ENCODE assay signal across 25 cellular contexts in the genomic region with DNA sequence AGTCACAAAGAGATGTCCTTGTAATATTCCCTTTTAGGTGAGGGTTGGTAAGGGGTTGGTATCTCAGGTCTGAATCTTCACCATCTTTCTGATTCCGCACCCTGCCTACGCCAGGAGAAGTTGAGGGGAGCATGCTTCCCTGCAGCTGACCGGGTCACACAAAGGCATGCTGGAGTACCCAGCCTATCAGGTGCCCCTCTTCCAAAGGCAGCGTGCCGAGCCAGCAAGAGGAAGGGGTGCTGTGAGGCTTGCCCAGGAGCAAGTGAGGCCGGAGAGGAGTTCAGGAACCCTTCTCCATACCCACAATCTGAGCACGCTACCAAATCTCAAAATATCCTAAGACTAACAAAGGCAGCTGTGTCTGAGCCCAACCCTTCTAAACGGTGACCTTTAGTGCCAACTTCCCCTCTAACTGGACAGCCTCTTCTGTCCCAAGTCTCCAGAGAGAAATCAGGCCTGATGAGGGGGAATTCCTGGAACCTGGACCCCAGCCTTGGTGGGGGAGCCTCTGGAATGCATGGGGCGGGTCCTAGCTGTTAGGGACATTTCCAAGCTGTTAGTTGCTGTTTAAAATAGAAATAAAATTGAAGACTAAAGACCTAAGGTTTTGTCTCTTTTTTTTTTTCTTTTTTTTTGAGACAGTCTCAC. TPM values are rescaled to one million over a fixed set of nuclear protein-coding genes. Genes with fewer than 3 reads are reported as not detected.
DNase-seq lines count a peak whose midpoint lies in the region; ATAC-seq, FAIRE-seq and TF ChIP-seq lines count a peak whose summit lies in the region.
"Had no signal": no experiment of that assay in that cellular context is flagged by ENCODE, and none has a peak within 500 bp of the region (broad histone marks: within the 10 kb centered on the region; RNA-seq: fewer than 3 reads in every experiment).

No MANE protein-coding gene starts in this region.

- no peak for TF ChIP-seq POLR2A in HepG2 (IDR thresholded peaks at IDR 0.05; ENCODE audit: insufficient read depth in 1 of 2, low read depth in 2 of 2, low read length in 2 of 2)

- H3K27me3 ChIP-seq in Caco-2 (replicated peaks; ENCODE audit: control insufficient read depth, insufficient read depth, low read length) (no peaks in the 10 kb centered on the region), HepG2 (ENCODE audit: control insufficient read depth in 1 of 2, insufficient read depth in 2 of 2, low read length in 2 of 2) (no peaks in the 10 kb centered on the region; a peak in 1 of 5 replicates)
- H3K27me3 ChIP-seq: colonic mucosa, vagina had no signal

- no peaks in the 10 kb centered on the region for H3K27me3 Mint-ChIP-seq in Caco-2 (ENCODE audit: insufficient read depth, unreplicated experiment)

- H3K9ac ChIP-seq in HepG2 (ENCODE audit: insufficient read depth, low read depth, low read length) = no peak overlapping the region
- H3K9ac ChIP-seq: BLaER1 treated with 17β-estradiol and CSF1 and Interleukin-3, amounts not matched to agents 10 nM and 100 nM had no signal

- no peaks in the 10 kb centered on the region for H4K20me1 ChIP-seq in HepG2 (ENCODE audit: insufficient read depth, low read length)
- H4K20me1 ChIP-seq: BLaER1 treated with 17β-estradiol and CSF1 and Interleukin-3, amounts not matched to agents 10 nM and 100 nM had no signal

- WGBS in HepG2 (ENCODE audit: low lambda C conversion rate) = 84% methylated on average over 9 of the region's 9 CpGs

- TF ChIP-seq RAD21 in HepG2 (CRISPR knock-in tag; IDR thresholded peaks at IDR 0.05) = no peak

- H3K27ac ChIP-seq in caudate nucleus (ENCODE audit: low read depth, low read length) (peak overlapping the region; percentile 27), HepG2 (ENCODE audit: extremely low read length, insufficient read depth, low read length) (peak overlapping the region; percentile 16)
- H3K27ac ChIP-seq: BLaER1 treated with 17β-estradiol and CSF1 and Interleukin-3, amounts not matched to agents 10 nM and 100 nM; colonic mucosa; HL-60; psoas muscle; vagina had no signal

- TF ChIP-seq CTCF in Caco-2 (IDR thresholded peaks at IDR 0.05; ENCODE audit: insufficient read depth in 1 of 2, low read depth in 1 of 2, low read length in 1 of 2, severe bottlenecking in 1 of 2, unreplicated experiment in 1 of 2) (no peak), HepG2 (CRISPR knock-in tag; IDR thresholded peaks at IDR 0.05) (no peak)

- no peak overlapping the region for H3K4me2 ChIP-seq in HepG2 (ENCODE audit: low read depth, low read length)
- H3K4me2 ChIP-seq: BLaER1 treated with 17β-estradiol and CSF1 and Interleukin-3, amounts not matched to agents 10 nM and 100 nM; smooth muscle cell had no signal

- no peak for DNase-seq in Caco-2
- DNase-seq in caudate nucleus (lab: John Stamatoyannopoulos, UW) = peak in 3 of 61 donors; percentile 8 to 32 (median 32)
- DNase-seq in HepG2 (ENCODE audit: low spot score) = no peak
- peak; percentile 73 for DNase-seq in posterior vena cava (ENCODE audit: low spot score)
- no peak for DNase-seq in NCI-H1417 treated with DMSO at 0.1 percent for 48 hours (lab: John Stamatoyannopoulos, UW)
- DNase-seq in LoVo (ENCODE audit: low spot score) = no peak
- DNase-seq: activated CD4-positive, alpha-beta T cell treated with anti-CD3 and anti-CD28 coated beads for 4 hours; Calu3; colonic mucosa; mesenchymal stem cell; NCI-H1930; NCI-H345; OCI-M1; psoas muscle; SHP77 treated with DMSO at 0.1 percent for 48 hours; T-helper 1 cell had no signal

- H3K4me1 ChIP-seq in Caco-2 = peaks cover 9% of the 10 kb centered on the region
- H3K4me1 ChIP-seq in HepG2 (ENCODE audit: insufficient read depth, low read length) = peaks cover 14% of the 10 kb centered on the region
- H3K4me1 ChIP-seq: colonic mucosa, psoas muscle, vagina had no signal

- no peak overlapping the region for H3K4me3 ChIP-seq in Caco-2 (ENCODE audit: low read depth, low read length)
- no peak overlapping the region for H3K4me3 ChIP-seq in HepG2 (replicated peaks in 1 of 3; ENCODE audit: insufficient read depth in 1 of 3, low read depth in 2 of 3, low read length in 3 of 3)
- H3K4me3 ChIP-seq: BLaER1 treated with 17β-estradiol and CSF1 and Interleukin-3, amounts not matched to agents 10 nM and 100 nM; colonic mucosa; psoas muscle; smooth muscle cell; vagina had no signal

- no peaks in the 10 kb centered on the region for H3K79me2 ChIP-seq in HepG2 (ENCODE audit: insufficient read depth, low read length)

- no peak overlapping the region for H3K4me3 Mint-ChIP-seq in Caco-2 (ENCODE audit: unreplicated experiment)
- H3K4me3 Mint-ChIP-seq: nephron had no signal

- BruUV-seq in Caco-2 (replicated peaks; lab: Mats Ljungman, UMichigan) (TSS peak; percentile 68), HepG2 (replicated peaks; lab: Mats Ljungman, UMichigan) (TSS peak; percentile 44)

- H3K9me3 Mint-ChIP-seq in Caco-2 (ENCODE audit: unreplicated experiment) = no peaks in the 10 kb centered on the region
- H3K9me3 Mint-ChIP-seq: activated naive CD4-positive, alpha-beta T cell treated with anti-CD3 and anti-CD28 coated beads, Interleukin-2, amount 50 U/mL, for 72 hours; nephron had no signal

- POLR2A ChIA-PET in Caco-2 (lab: Charles Lee) (no interaction called here), HepG2 (lab: Yijun Ruan, JAX) (interaction anchor here (0.7 to 1.8 kb wide), 4 partner anchors 10 to 243 kb away, joined by 3 to 20 read pairs (median 4); no protein-coding TSS in a partner anchor)

- H3K36me3 ChIP-seq in Caco-2 (ENCODE audit: control insufficient read depth, insufficient read depth, low read length) (no peaks in the 10 kb centered on the region), HepG2 (replicated peaks in 1 of 2; ENCODE audit: control insufficient read depth in 1 of 2, insufficient read depth in 2 of 2, low read length in 2 of 2) (peaks cover 6 to 14% of the 10 kb centered on the region in 2 experiments; a peak in 3 of 5 replicates)
- H3K36me3 ChIP-seq: colonic mucosa, vagina had no signal

- no peaks in the 10 kb centered on the region for H3K9me3 ChIP-seq in Caco-2
- no peaks in the 10 kb centered on the region for H3K9me3 ChIP-seq in HepG2 (ENCODE audit: low read length)
- H3K9me3 ChIP-seq: BLaER1 treated with 17β-estradiol and CSF1 and Interleukin-3, amounts not matched to agents 10 nM and 100 nM; colonic mucosa; psoas muscle; vagina had no signal

- H3K36me3 Mint-ChIP-seq in Caco-2 (ENCODE audit: insufficient read depth, unreplicated experiment) = peaks cover 18% of the 10 kb centered on the region
- H3K36me3 Mint-ChIP-seq: activated naive CD4-positive, alpha-beta T cell treated with anti-CD3 and anti-CD28 coated beads, Interleukin-2, amount 50 U/mL, for 72 hours had no signal

- H2AFZ ChIP-seq in HepG2 (ENCODE audit: low read length) = no peak overlapping the region

- in situ Hi-C loops in HepG2 (cut with HindIII; ENCODE audit: extremely low pct_ligation_motif_present, low pct_unique_long_range_greater_than_20kb) = no loop called here

- FAIRE-seq in HepG2 (lab: Jason Lieb, UNC) = no peak
- FAIRE-seq: endothelial cell of umbilical vein had no signal

- CTCF ChIA-PET in Caco-2 (lab: Charles Lee) (interaction anchor here (0.8 kb wide), 1 partner anchor 82 kb away, joined by 3 read pairs; a partner anchor contains a TSS), HepG2 (lab: Yijun Ruan, JAX; ENCODE audit: low intra/inter-chr PET ratio, low total read pairs) (no interaction called here)

- ATAC-seq in HepG2 = no peak; the same call in 2 of the 3 replicates
- ATAC-seq in HG03139 (IDR thresholded peaks at IDR 0.05; ENCODE audit: unreplicated experiment) = no peak
- ATAC-seq in GM19463 (IDR thresholded peaks at IDR 0.05; ENCODE audit: unreplicated experiment) = no peak
- ATAC-seq: activated naive CD4-positive, alpha-beta T cell treated with anti-CD3 and anti-CD28 coated beads, Interleukin-2, amount 50 U/mL, for 72 hours; psoas muscle had no signal

- H3K4me1 Mint-ChIP-seq in Caco-2 (ENCODE audit: low read depth, unreplicated experiment) = peaks cover 13% of the 10 kb centered on the region

- no peak for TF ChIP-seq EP300 in HepG2 (IDR thresholded peaks at IDR 0.05; ENCODE audit: low read depth in 2 of 2, low read length in 2 of 2)
- TF ChIP-seq EP300 in HepG2 (CRISPR knock-in tag; IDR thresholded peaks at IDR 0.05; ENCODE audit: borderline replicate concordance) = no peak

- intact Hi-C loops in Caco-2 (cut with micrococcal nuclease; ENCODE audit: unreplicated experiment) = no loop called here
- intact Hi-C loops in HepG2 (cut with micrococcal nuclease; ENCODE audit: unreplicated experiment) = no loop called here
- intact Hi-C loops in posterior vena cava (cut with DNase I) = no loop called here

- peak overlapping the region; percentile 4 for H3K27ac Mint-ChIP-seq in Caco-2 (ENCODE audit: unreplicated experiment)
- H3K27ac Mint-ChIP-seq: activated naive CD4-positive, alpha-beta T cell treated with anti-CD3 and anti-CD28 coated beads, Interleukin-2, amount 50 U/mL, for 72 hours; nephron had no signal

RNA-seq across cellular contexts. Expression of a gene that starts 19.8 kb away (rescaled TPM):
- total RNA-seq in Caco-2 (2022) = 118 and 120 TPM in 2 replicates
- 12.4 and 24.0 TPM in 2 replicates for total RNA-seq in HepG2 (2016; rRNA removed; fragmentation: Illumina TruSeq; extraction: Trizol)
- total RNA-seq in HepG2 (2016; cell fraction: cytosol; rRNA removed; fragmentation: Illumina TruSeq; extraction: Trizol; ENCODE audit: low read depth) = 8.5 and 10.2 TPM in 2 replicates
- total RNA-seq in HepG2 (2016; cell fraction: insoluble cytoplasmic fraction; rRNA removed; fragmentation: Illumina TruSeq; extraction: Trizol) = 12.7 and 22.1 TPM in 2 replicates
- total RNA-seq in HepG2 (2016; cell fraction: membrane; rRNA removed; fragmentation: Illumina TruSeq; extraction: Trizol) = 13.7 and 17.0 TPM in 2 replicates
- total RNA-seq in HepG2 (2016; cell fraction: nucleus; rRNA removed; fragmentation: Illumina TruSeq; extraction: Trizol) = 16.6 and 22.9 TPM in 2 replicates
- polyA plus RNA-seq in HepG2 (2011; rRNA removed) = 43.6 and 48.0 TPM in 2 replicates
- 34.1 and 42.7 TPM in 2 replicates for polyA plus RNA-seq in HepG2 (2011; cell fraction: cytosol; rRNA removed)
- 45.0 and 51.9 TPM in 2 replicates for polyA plus RNA-seq in HepG2 (2011; cell fraction: nucleus; rRNA removed)
- 24.1 and 31.2 TPM in 2 replicates for polyA plus RNA-seq in HepG2 (2012)
- 3.8 and 5.0 TPM in 2 replicates for polyA plus RNA-seq in HepG2 (2016; cell fraction: cytosol; fragmentation: Illumina TruSeq; extraction: Trizol; ENCODE audit: low read depth)
- polyA plus RNA-seq in HepG2 (2016; cell fraction: insoluble cytoplasmic fraction; fragmentation: Illumina TruSeq; extraction: Trizol; ENCODE audit: low read depth) = 9.1 and 11.5 TPM in 2 replicates
- 8.9 and 12.0 TPM in 2 replicates for polyA plus RNA-seq in HepG2 (2016; cell fraction: membrane; fragmentation: Illumina TruSeq; extraction: Trizol; ENCODE audit: low read depth)
- polyA plus RNA-seq in HepG2 (2016; cell fraction: nucleus; fragmentation: Illumina TruSeq; extraction: Trizol; ENCODE audit: insufficient read depth, low read depth) = 23.9 and 24.2 TPM in 2 replicates
- polyA minus RNA-seq in HepG2 (2011; rRNA and poly(A)+ RNA removed; ENCODE audit: low replicate concordance) = 189 and 236 TPM in 2 replicates
- polyA minus RNA-seq in HepG2 (2011; cell fraction: cytosol; rRNA and poly(A)+ RNA removed) = 48.4 and 49.0 TPM in 2 replicates
- 33.2 and 34.2 TPM in 2 replicates for polyA minus RNA-seq in HepG2 (2011; cell fraction: nucleus; rRNA and poly(A)+ RNA removed)
- total RNA-seq in posterior vena cava = 1 to 10 TPM; 5.0 to 8.7 TPM

RNA-seq across cellular contexts. Expression of a gene that starts 34.8 kb away (rescaled TPM):
- total RNA-seq in Caco-2 (2022) = 55.3 and 67.1 TPM in 2 replicates
- total RNA-seq in HepG2 (2016; rRNA removed; fragmentation: Illumina TruSeq; extraction: Trizol) = 20.6 and 28.1 TPM in 2 replicates
- 2.9 and 4.8 TPM in 2 replicates for total RNA-seq in HepG2 (2016; cell fraction: cytosol; rRNA removed; fragmentation: Illumina TruSeq; extraction: Trizol; ENCODE audit: low read depth)
- 19.4 and 24.9 TPM in 2 replicates for total RNA-seq in HepG2 (2016; cell fraction: insoluble cytoplasmic fraction; rRNA removed; fragmentation: Illumina TruSeq; extraction: Trizol)
- 7.5 and 9.5 TPM in 2 replicates for total RNA-seq in HepG2 (2016; cell fraction: membrane; rRNA removed; fragmentation: Illumina TruSeq; extraction: Trizol)
- total RNA-seq in HepG2 (2016; cell fraction: nucleus; rRNA removed; fragmentation: Illumina TruSeq; extraction: Trizol) = 20.1 and 24.6 TPM in 2 replicates
- polyA plus RNA-seq in HepG2 (2011; rRNA removed) = 15.1 and 16.2 TPM in 2 replicates
- 7.0 and 9.8 TPM in 2 replicates for polyA plus RNA-seq in HepG2 (2011; cell fraction: cytosol; rRNA removed)
- 56.6 and 66.8 TPM in 2 replicates for polyA plus RNA-seq in HepG2 (2011; cell fraction: nucleus; rRNA removed)
- polyA plus RNA-seq in HepG2 (2012) = 26.5 TPM in 2 replicates
- 2.1 and 2.5 TPM in 2 replicates for polyA plus RNA-seq in HepG2 (2016; cell fraction: cytosol; fragmentation: Illumina TruSeq; extraction: Trizol; ENCODE audit: low read depth)
- polyA plus RNA-seq in HepG2 (2016; cell fraction: insoluble cytoplasmic fraction; fragmentation: Illumina TruSeq; extraction: Trizol; ENCODE audit: low read depth) = 15.7 and 22.2 TPM in 2 replicates
- 3.5 and 5.6 TPM in 2 replicates for polyA plus RNA-seq in HepG2 (2016; cell fraction: membrane; fragmentation: Illumina TruSeq; extraction: Trizol; ENCODE audit: low read depth)
- polyA plus RNA-seq in HepG2 (2016; cell fraction: nucleus; fragmentation: Illumina TruSeq; extraction: Trizol; ENCODE audit: insufficient read depth, low read depth) = 36.5 and 38.9 TPM in 2 replicates
- 24.4 and 46.4 TPM in 2 replicates for polyA minus RNA-seq in HepG2 (2011; rRNA and poly(A)+ RNA removed; ENCODE audit: low replicate concordance)
- 13.8 and 16.5 TPM in 2 replicates for polyA minus RNA-seq in HepG2 (2011; cell fraction: cytosol; rRNA and poly(A)+ RNA removed)
- polyA minus RNA-seq in HepG2 (2011; cell fraction: nucleus; rRNA and poly(A)+ RNA removed) = 27.7 and 30.0 TPM in 2 replicates
- 10 to 100 TPM; 16.3 to 19.9 TPM for total RNA-seq in posterior vena cava
